ENCODE assay signal across 5 cellular contexts in the genomic region with DNA sequence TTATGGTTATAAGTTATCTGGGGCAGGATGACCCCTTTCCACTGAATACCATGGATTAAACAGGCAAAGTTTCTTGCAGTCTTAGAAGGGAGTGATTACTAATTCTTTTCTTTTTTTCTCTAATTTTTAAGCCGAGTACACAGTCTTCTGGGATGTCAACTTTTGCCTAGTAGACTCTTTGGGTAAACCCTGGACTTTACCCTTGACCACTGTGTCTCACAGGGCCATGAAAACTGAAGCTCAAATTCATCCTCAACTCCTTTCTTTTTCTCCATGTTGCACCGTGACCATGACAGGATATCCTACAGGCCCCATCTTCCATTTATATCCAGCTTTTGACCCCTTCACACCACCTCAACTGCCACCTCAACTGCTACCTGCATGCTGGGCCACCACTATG.
"Had no signal": no experiment of that assay in that cellular context is flagged by ENCODE, and none has a peak within 500 bp of the region (broad histone marks: within the 10 kb centered on the region; RNA-seq: fewer than 3 reads in every experiment).

No MANE protein-coding gene starts in this region.

- ATAC-seq: GM23338, K562 had no signal

- H3K4me3 ChIP-seq: GM23338, K562 had no signal

- H3K9me3 Mint-ChIP-seq: GM23338, H9 had no signal

- DNase-seq: H9, HCEC 1CT, KG1 had no signal

- H3K4me3 Mint-ChIP-seq: GM23338, H9 had no signal

- H2AFZ ChIP-seq: GM23338 had no signal

- H3K27ac Mint-ChIP-seq: GM23338, H9 had no signal

- H3K4me2 ChIP-seq: GM23338 had no signal
